ENCODE assay signal across 8 cellular contexts in the genomic region with DNA sequence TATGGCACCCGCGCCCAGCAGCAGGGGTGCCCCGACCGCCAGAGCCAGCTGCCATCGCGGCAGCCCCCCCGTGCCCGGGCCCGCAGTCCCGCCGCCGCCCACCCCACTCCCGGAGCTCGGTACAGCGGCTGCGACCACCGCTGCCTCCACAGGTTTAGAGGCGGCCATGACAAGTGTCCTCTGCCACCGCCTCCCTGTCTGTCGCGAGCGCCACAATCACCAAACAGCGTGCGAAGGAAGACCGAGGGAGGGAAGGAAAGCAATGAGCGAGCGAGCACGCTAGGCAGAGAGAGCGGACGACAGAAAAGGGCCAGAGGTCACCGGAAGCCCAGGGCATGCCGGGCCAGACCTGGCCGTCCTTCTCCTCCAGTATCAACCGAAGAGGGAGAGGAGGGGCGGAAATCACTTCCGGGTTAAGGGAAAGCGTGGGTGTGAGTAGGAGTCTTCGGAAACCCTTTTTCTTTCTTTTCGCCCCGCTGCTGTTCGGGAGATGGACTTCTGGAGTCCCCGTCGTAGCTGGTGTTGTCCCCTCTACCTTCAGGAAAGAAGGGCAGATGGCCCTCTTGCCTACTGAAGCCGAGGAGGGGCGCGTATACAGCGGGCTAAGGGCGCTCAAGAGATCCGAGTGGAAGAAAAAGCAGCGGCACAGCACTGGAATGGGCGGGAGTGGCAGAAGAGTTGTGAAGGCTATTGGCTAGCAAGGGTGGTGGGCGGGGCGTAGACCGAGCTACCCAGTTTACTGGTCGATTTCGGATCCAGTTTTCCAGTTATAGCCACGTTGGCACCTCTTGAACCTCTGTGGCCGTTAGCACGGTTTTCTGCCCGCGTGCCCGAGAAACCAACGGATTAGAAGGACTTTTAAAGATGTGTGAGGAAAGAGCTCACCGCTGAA. TPM values are rescaled to one million over a fixed set of nuclear protein-coding genes. Genes with fewer than 3 reads are reported as not detected.
DNase-seq lines count a peak whose midpoint lies in the region; ATAC-seq and TF ChIP-seq lines count a peak whose summit lies in the region.

Gene LNP1, plus strand, starts transcription at position 758 of the 892 bp plus-strand sequence. CDS start 28,191 bp downstream, outside the sequence.
Gene TOMM70, minus strand, starts transcription at position 308 of the 892 bp plus-strand sequence. Its CDS starts 140 bp downstream, at position 168.

- no peaks in the 10 kb centered on the region for H3K9me3 Mint-ChIP-seq in activated naive CD8-positive, alpha-beta T cell (ENCODE audit: low read depth)
- peaks cover 4% of the 10 kb centered on the region for H3K9me3 Mint-ChIP-seq in glutamatergic neuron (ENCODE audit: unreplicated experiment)

- peaks cover 19% of the 10 kb centered on the region for H3K4me1 ChIP-seq in testis

- TF ChIP-seq POLR2A in testis (IDR thresholded peaks at IDR 0.05): no peak

- DNase-seq in GM10266 (ENCODE audit: extremely low spot score) (peak; percentile 91), NCI-H1092 treated with DMSO at 0.1 percent for 48 hours (lab: John Stamatoyannopoulos, UW) (peak; percentile 99), glutamatergic neuron (peak; percentile 96), omental fat pad (ENCODE audit: low spot score) (peak; percentile 97), testis (peak; percentile 99)

- H3K36me3 Mint-ChIP-seq in activated naive CD8-positive, alpha-beta T cell: peaks cover 2% of the 10 kb centered on the region
- no peaks in the 10 kb centered on the region for H3K36me3 Mint-ChIP-seq in glutamatergic neuron (ENCODE audit: unreplicated experiment)

- H3K27ac Mint-ChIP-seq in activated naive CD8-positive, alpha-beta T cell: peak within 1 kb of the TSS; percentile 98
- H3K27ac Mint-ChIP-seq in glutamatergic neuron (ENCODE audit: unreplicated experiment): peak within 1 kb of the TSS; percentile 86

- H3K27ac ChIP-seq in testis: peak within 1 kb of the TSS; percentile 78 to 88

- intact Hi-C loops in testis (cut with DNase I; ENCODE audit: low total_unique reads): no loop called here

- TF ChIP-seq CTCF in GM10266 (IDR thresholded peaks at IDR 0.05; ENCODE audit: control insufficient read depth, insufficient read depth, low read depth, missing control alignments): no peak
- no peak for TF ChIP-seq CTCF in glutamatergic neuron (IDR thresholded peaks at IDR 0.05; ENCODE audit: partially characterized antibody, unreplicated experiment)
- TF ChIP-seq CTCF in omental fat pad (IDR thresholded peaks at IDR 0.05): no peak
- peak in 1 of 3 experiments; percentile 7 for TF ChIP-seq CTCF in testis (IDR thresholded peaks at IDR 0.05)

- H3K9me3 ChIP-seq in testis: no peaks in the 10 kb centered on the region

- H3K36me3 ChIP-seq in testis (ENCODE audit: low read depth, missing control alignments): no peaks in the 10 kb centered on the region

- no peaks in the 10 kb centered on the region for H3K27me3 Mint-ChIP-seq in activated naive CD8-positive, alpha-beta T cell
- H3K27me3 Mint-ChIP-seq in glutamatergic neuron (ENCODE audit: unreplicated experiment): peaks cover 1% of the 10 kb centered on the region

- WGBS in testis, 2 donors: 1% methylated on average over 35 to 64 of the region's 64 CpGs

- H3K27me3 ChIP-seq in testis: no peaks in the 10 kb centered on the region

- ATAC-seq in HG02623 (IDR thresholded peaks at IDR 0.05; ENCODE audit: unreplicated experiment) (peak; percentile 87), SK-N-SH treated with all-trans-retinoic acid at 6 μM for 48 hours (peak; percentile 96), omental fat pad (ENCODE audit: low FRiP score) (peak; percentile 99)

- peak within 1 kb of the TSS; percentile 87 to 94 for H3K4me3 ChIP-seq in testis

- peak within 1 kb of the TSS; percentile 94 for H3K4me3 Mint-ChIP-seq in activated naive CD8-positive, alpha-beta T cell
- H3K4me3 Mint-ChIP-seq in glutamatergic neuron (ENCODE audit: unreplicated experiment): peak within 1 kb of the TSS; percentile 95

- H3K4me1 Mint-ChIP-seq in activated naive CD8-positive, alpha-beta T cell (ENCODE audit: low read depth): peaks cover 68% of the 10 kb centered on the region
- peaks cover 10% of the 10 kb centered on the region for H3K4me1 Mint-ChIP-seq in glutamatergic neuron (ENCODE audit: low read depth, unreplicated experiment)

TF ChIP-seq in SK-N-SH treated with all-trans-retinoic acid at 6 μM for 48 hours, 23 proteins besides CTCF, POLR2A, EP300 and RAD21:
- peak; percentile 67; the same call in 1 of the 2 replicates for TF ChIP-seq ZFP3 (CRISPR knock-in tag; IDR thresholded peaks at IDR 0.05)
- no peak for TF ChIP-seq BACH2 (CRISPR knock-in tag; IDR thresholded peaks at IDR 0.05; ENCODE audit: borderline replicate concordance)

RNA-seq across cellular contexts. Expression of gene LNP1, which starts in this region (rescaled TPM):
- total RNA-seq in glutamatergic neuron (ENCODE audit: unreplicated experiment) (2.0 TPM), omental fat pad (1 to 10 TPM; 1.2 to 5.7 (median 2.2) TPM), testis (10 to 100 TPM; 14.1 to 20.9 TPM)
- 57.6 TPM for polyA plus RNA-seq in testis (ENCODE audit: insufficient read depth, low read depth, low replicate concordance)

RNA-seq across cellular contexts. Expression of gene TOMM70, which starts in this region (rescaled TPM):
- total RNA-seq in glutamatergic neuron (ENCODE audit: unreplicated experiment): 34.7 TPM
- 10 to 100 TPM; 42.1 to 53.1 (median 47.9) TPM for total RNA-seq in omental fat pad
- 10 to 100 TPM; 32.9 to 35.4 TPM for total RNA-seq in testis
- polyA plus RNA-seq in testis (ENCODE audit: insufficient read depth, low read depth, low replicate concordance): 43.3 TPM

Comparison
In these comparisons a context has a peak if more than half of its experiments do, and no peak if none do; other contexts are left out.
1. Peak in every context shown above with its lines: DNase-seq, ATAC-seq, H3K4me3 ChIP-seq and H3K27ac ChIP-seq.